In the genomic region with DNA sequence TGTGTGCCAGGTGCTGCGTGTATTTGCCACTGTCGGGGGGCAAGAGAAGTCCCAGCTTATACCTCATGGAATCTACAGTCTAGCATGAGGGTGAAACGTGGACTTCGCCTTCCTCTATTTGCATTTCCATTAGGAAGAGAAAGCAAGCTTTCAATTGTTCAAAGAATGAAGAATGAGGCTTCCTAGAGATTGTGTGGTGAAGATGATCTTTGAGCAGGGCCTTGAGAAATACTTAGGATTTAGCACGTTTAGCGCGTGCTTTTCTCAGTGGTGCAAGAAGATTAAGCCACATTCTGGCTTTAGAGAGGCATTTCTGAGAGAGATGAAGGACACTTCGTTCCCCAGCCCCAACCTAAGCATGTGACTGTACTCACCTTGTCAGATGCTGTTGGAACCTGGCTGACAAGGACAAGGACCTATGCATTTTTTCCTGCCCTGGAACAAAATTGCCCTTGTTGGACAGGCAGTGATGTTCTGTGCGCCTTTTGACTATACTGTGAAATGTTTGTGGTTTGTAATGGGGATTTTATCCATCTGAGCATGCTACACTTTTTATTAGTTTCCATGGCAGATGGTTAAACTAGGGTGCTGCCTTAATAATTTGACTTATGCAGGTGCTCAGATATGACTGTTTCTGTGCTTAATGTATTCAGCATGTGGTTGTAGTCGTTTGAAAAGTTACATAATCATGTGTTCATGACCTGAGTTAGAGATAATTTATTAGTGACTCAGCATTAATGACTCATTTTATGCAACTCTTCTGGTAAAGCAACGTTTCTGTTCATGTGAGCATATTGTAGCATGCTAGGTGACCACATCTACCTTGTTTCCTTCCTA, we compare ENCODE assay signal across 1 cellular context.
TF ChIP-seq lines count a peak whose summit lies in the region.

No MANE protein-coding gene starts in this region.

TF ChIP-seq in HepG2, 621 proteins besides CTCF, POLR2A, EP300 and RAD21 (continued from another document and continues in another):
- TF ChIP-seq ARID5B (CRISPR knock-in tag; IDR thresholded peaks at IDR 0.05) (peak; percentile 99), RNF2 (conservative IDR thresholded peaks at IDR 0.05; ENCODE audit: low read depth) (peak; percentile 75), ESRRA (CRISPR knock-in tag; IDR thresholded peaks at IDR 0.05; ENCODE audit: low read depth) (peak; percentile 80), JARID2 (CRISPR knock-in tag; IDR thresholded peaks at IDR 0.05; ENCODE audit: insufficient replicate concordance) (no peak), PITX1 (CRISPR knock-in tag; IDR thresholded peaks at IDR 0.05) (peak; percentile 94), ZNF34 (CRISPR knock-in tag; IDR thresholded peaks at IDR 0.05; ENCODE audit: borderline replicate concordance) (no peak), MAFF (IDR thresholded peaks at IDR 0.05; ENCODE audit: low read depth, low read length) (peak; percentile 97), ZSCAN29 (CRISPR knock-in tag; conservative IDR thresholded peaks at IDR 0.05) (peak; percentile 94), ZNF264 (CRISPR knock-in tag; IDR thresholded peaks at IDR 0.05) (peak; percentile 92; the same call in 1 of the 2 replicates), ZFP36L2 (CRISPR knock-in tag; IDR thresholded peaks at IDR 0.05) (no peak), POLR2G (IDR thresholded peaks at IDR 0.05; ENCODE audit: low read depth, low read length) (peak; percentile 49; the same call in 1 of the 2 replicates), PAWR (CRISPR knock-in tag; IDR thresholded peaks at IDR 0.05; ENCODE audit: borderline replicate concordance) (no peak), ZNF619 (CRISPR knock-in tag; IDR thresholded peaks at IDR 0.05) (no peak), ISL2 (CRISPR knock-in tag; IDR thresholded peaks at IDR 0.05) (peak; percentile 97), SNAPC2 (CRISPR knock-in tag; IDR thresholded peaks at IDR 0.05) (peak; percentile 73; the same call in 1 of the 2 replicates), ZNF790 (CRISPR knock-in tag; IDR thresholded peaks at IDR 0.05; ENCODE audit: borderline replicate concordance) (no peak; the same call in 1 of the 2 replicates), NONO (IDR thresholded peaks at IDR 0.05) (no peak), NONO (CRISPR knock-in tag; conservative IDR thresholded peaks at IDR 0.05) (peak; percentile 56; the same call in 1 of the 2 replicates), ZSCAN30 (CRISPR knock-in tag; IDR thresholded peaks at IDR 0.05) (0 out of 2 replicates have a peak, but pooled peaks have one; percentile 2), ZNF232 (CRISPR knock-in tag; IDR thresholded peaks at IDR 0.05; ENCODE audit: borderline replicate concordance) (peak; percentile 85; the same call in 1 of the 2 replicates), MEIS2 (CRISPR knock-in tag; IDR thresholded peaks at IDR 0.05) (peak; percentile 72; the same call in 1 of the 2 replicates), XBP1 (CRISPR knock-in tag; IDR thresholded peaks at IDR 0.05) (0 out of 2 replicates have a peak, but pooled peaks have one; percentile 62), ZNF660 (CRISPR knock-in tag; IDR thresholded peaks at IDR 0.05; ENCODE audit: borderline replicate concordance, low read depth) (no peak), ZNF3 (CRISPR knock-in tag; IDR thresholded peaks at IDR 0.05) (no peak), ZNF460 (CRISPR knock-in tag; IDR thresholded peaks at IDR 0.05; ENCODE audit: borderline replicate concordance) (no peak; the same call in 1 of the 2 replicates), IRX3 (CRISPR knock-in tag; IDR thresholded peaks at IDR 0.05; ENCODE audit: borderline replicate concordance, low read depth) (no peak; the same call in 1 of the 2 replicates), ZBTB7B (CRISPR knock-in tag; IDR thresholded peaks at IDR 0.05) (peak; percentile 90), ZNF138 (CRISPR knock-in tag; IDR thresholded peaks at IDR 0.05; ENCODE audit: low read depth) (0 out of 2 replicates have a peak, but pooled peaks have one; percentile 50), ZNF329 (CRISPR knock-in tag; IDR thresholded peaks at IDR 0.05; ENCODE audit: low read depth) (no peak), REST (IDR thresholded peaks at IDR 0.05; ENCODE audit: borderline replicate concordance in 1 of 2, low read depth in 1 of 2, low read length in 2 of 2) (peak in 1 of 2 experiments; percentile 17; a peak in 1 of 4 replicates), ZNF891 (CRISPR knock-in tag; IDR thresholded peaks at IDR 0.05) (no peak), SETDB1 (CRISPR knock-in tag; IDR thresholded peaks at IDR 0.05; ENCODE audit: borderline replicate concordance) (no peak), HNRNPH1 (optimal IDR thresholded peaks at IDR 0.05; ENCODE audit: low read depth, low read length) (no peak), KDM2A (CRISPR knock-in tag; IDR thresholded peaks at IDR 0.05; ENCODE audit: borderline replicate concordance, low read depth) (no peak; the same call in 1 of the 2 replicates), JUNB (CRISPR knock-in tag; IDR thresholded peaks at IDR 0.05; ENCODE audit: borderline replicate concordance) (0 out of 2 replicates have a peak, but pooled peaks have one; percentile 1), ZNF766 (CRISPR knock-in tag; IDR thresholded peaks at IDR 0.05; ENCODE audit: borderline replicate concordance) (peak; percentile 79; the same call in 1 of the 2 replicates), SPEN (CRISPR knock-in tag; IDR thresholded peaks at IDR 0.05; ENCODE audit: low read depth) (peak; percentile 37; the same call in 1 of the 2 replicates), CSRNP1 (CRISPR knock-in tag; IDR thresholded peaks at IDR 0.05) (peak; percentile 33; the same call in 1 of the 2 replicates)
- TF ChIP-seq, protein P1, sequence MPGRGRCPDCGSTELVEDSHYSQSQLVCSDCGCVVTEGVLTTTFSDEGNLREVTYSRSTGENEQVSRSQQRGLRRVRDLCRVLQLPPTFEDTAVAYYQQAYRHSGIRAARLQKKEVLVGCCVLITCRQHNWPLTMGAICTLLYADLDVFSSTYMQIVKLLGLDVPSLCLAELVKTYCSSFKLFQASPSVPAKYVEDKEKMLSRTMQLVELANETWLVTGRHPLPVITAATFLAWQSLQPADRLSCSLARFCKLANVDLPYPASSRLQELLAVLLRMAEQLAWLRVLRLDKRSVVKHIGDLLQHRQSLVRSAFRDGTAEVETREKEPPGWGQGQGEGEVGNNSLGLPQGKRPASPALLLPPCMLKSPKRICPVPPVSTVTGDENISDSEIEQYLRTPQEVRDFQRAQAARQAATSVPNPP (CRISPR knock-in tag; IDR thresholded peaks at IDR 0.05) = peak; percentile 53
- TF ChIP-seq, protein P2, sequence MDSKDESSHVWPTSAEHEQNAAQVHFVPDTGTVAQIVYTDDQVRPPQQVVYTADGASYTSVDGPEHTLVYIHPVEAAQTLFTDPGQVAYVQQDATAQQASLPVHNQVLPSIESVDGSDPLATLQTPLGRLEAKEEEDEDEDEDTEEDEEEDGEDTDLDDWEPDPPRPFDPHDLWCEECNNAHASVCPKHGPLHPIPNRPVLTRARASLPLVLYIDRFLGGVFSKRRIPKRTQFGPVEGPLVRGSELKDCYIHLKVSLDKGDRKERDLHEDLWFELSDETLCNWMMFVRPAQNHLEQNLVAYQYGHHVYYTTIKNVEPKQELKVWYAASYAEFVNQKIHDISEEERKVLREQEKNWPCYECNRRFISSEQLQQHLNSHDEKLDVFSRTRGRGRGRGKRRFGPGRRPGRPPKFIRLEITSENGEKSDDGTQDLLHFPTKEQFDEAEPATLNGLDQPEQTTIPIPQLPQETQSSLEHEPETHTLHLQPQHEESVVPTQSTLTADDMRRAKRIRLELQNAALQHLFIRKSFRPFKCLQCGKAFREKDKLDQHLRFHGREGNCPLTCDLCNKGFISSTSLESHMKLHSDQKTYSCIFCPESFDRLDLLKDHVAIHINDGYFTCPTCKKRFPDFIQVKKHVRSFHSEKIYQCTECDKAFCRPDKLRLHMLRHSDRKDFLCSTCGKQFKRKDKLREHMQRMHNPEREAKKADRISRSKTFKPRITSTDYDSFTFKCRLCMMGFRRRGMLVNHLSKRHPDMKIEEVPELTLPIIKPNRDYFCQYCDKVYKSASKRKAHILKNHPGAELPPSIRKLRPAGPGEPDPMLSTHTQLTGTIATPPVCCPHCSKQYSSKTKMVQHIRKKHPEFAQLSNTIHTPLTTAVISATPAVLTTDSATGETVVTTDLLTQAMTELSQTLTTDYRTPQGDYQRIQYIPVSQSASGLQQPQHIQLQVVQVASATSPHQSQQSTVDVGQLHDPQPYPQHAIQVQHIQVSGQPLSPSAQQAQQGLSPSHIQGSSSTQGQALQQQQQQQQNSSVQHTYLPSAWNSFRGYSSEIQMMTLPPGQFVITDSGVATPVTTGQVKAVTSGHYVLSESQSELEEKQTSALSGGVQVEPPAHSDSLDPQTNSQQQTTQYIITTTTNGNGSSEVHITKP (CRISPR knock-in tag; IDR thresholded peaks at IDR 0.05; ENCODE audit: low read depth) = no peak
- TF ChIP-seq, protein P3, sequence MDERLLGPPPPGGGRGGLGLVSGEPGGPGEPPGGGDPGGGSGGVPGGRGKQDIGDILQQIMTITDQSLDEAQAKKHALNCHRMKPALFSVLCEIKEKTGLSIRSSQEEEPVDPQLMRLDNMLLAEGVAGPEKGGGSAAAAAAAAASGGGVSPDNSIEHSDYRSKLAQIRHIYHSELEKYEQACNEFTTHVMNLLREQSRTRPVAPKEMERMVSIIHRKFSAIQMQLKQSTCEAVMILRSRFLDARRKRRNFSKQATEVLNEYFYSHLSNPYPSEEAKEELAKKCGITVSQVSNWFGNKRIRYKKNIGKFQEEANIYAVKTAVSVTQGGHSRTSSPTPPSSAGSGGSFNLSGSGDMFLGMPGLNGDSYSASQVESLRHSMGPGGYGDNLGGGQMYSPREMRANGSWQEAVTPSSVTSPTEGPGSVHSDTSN (CRISPR knock-in tag; IDR thresholded peaks at IDR 0.05) = no peak
- TF ChIP-seq, protein P4, sequence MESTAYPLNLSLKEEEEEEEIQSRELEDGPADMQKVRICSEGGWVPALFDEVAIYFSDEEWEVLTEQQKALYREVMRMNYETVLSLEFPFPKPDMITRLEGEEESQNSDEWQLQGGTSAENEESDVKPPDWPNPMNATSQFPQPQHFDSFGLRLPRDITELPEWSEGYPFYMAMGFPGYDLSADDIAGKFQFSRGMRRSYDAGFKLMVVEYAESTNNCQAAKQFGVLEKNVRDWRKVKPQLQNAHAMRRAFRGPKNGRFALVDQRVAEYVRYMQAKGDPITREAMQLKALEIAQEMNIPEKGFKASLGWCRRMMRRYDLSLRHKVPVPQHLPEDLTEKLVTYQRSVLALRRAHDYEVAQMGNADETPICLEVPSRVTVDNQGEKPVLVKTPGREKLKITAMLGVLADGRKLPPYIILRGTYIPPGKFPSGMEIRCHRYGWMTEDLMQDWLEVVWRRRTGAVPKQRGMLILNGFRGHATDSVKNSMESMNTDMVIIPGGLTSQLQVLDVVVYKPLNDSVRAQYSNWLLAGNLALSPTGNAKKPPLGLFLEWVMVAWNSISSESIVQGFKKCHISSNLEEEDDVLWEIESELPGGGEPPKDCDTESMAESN (CRISPR knock-in tag; conservative IDR thresholded peaks at IDR 0.05) = peak; percentile 65; the same call in 1 of the 2 replicates
